In genomic region chr7:74182453-74183090, GRCh38 we compare ENCODE assay signal across 10 cellular contexts. TPM values are rescaled to one million over a fixed set of nuclear protein-coding genes. Genes with fewer than 3 reads are reported as not detected.
DNase-seq lines count a peak whose midpoint lies in the region; FAIRE-seq and TF ChIP-seq lines count a peak whose summit lies in the region.
"Had no signal": no experiment of that assay in that cellular context is flagged by ENCODE, and none has a peak within 500 bp of the region (broad histone marks: within the 10 kb centered on the region; RNA-seq: fewer than 3 reads in every experiment).

No MANE protein-coding gene starts in this region.

- peaks cover 92% of the 10 kb centered on the region for H3K4me1 Mint-ChIP-seq in activated naive CD4-positive, alpha-beta T cell treated with anti-CD3 and anti-CD28 coated beads for 36 hours (ENCODE audit: low read depth)
- peaks cover 59% of the 10 kb centered on the region for H3K4me1 Mint-ChIP-seq in activated T-helper 1 cell treated with anti-CD3 and anti-CD28 coated beads, Interleukin-12 subunit alpha, Interleukin-12 subunit beta, Interleukin-2, Interleukin-4 antibody, amounts not matched to agents 30 ng/mL and 10 ng/mL and 1 ng/mL, durations not matched to agents 14 hours and 24 hours and 36 hours (ENCODE audit: low read depth)

- no peak overlapping the region for H3K4me3 Mint-ChIP-seq in activated naive CD4-positive, alpha-beta T cell treated with anti-CD3 and anti-CD28 coated beads for 36 hours
- H3K4me3 Mint-ChIP-seq in activated T-helper 1 cell treated with anti-CD3 and anti-CD28 coated beads, Interleukin-12 subunit alpha, Interleukin-12 subunit beta, Interleukin-2, Interleukin-4 antibody, amounts not matched to agents 30 ng/mL and 10 ng/mL and 1 ng/mL, durations not matched to agents 14 hours and 24 hours and 36 hours: no peak overlapping the region

- H3K9me1 ChIP-seq in keratinocyte (ENCODE audit: control insufficient read depth, extremely low read depth, insufficient read depth, low read length): peaks cover 9% of the 10 kb centered on the region

- H3K27ac Mint-ChIP-seq in activated naive CD4-positive, alpha-beta T cell treated with anti-CD3 and anti-CD28 coated beads for 36 hours: peak overlapping the region; percentile 61
- H3K27ac Mint-ChIP-seq in activated T-helper 1 cell treated with anti-CD3 and anti-CD28 coated beads, Interleukin-12 subunit alpha, Interleukin-12 subunit beta, Interleukin-2, Interleukin-4 antibody, amounts not matched to agents 30 ng/mL and 10 ng/mL and 1 ng/mL, durations not matched to agents 14 hours and 24 hours and 36 hours: peak overlapping the region; percentile 5

- H4K20me1 ChIP-seq in keratinocyte (ENCODE audit: control insufficient read depth, extremely low read depth, insufficient read depth, low read length): peaks cover 71% of the 10 kb centered on the region

- intact Hi-C loops in activated naive CD4-positive, alpha-beta T cell treated with anti-CD3 and anti-CD28 coated beads for 36 hours (cut with micrococcal nuclease): loop anchor here (1.0 to 5.0 kb wide), 3 partner anchors 8 to 114 kb away; partner anchors contain the start of gene EIF4H
- intact Hi-C loops in activated T-helper 1 cell treated with anti-CD3 and anti-CD28 coated beads, Interleukin-12 subunit alpha, Interleukin-12 subunit beta, Interleukin-2, Interleukin-4 antibody, amounts not matched to agents 30 ng/mL and 10 ng/mL and 1 ng/mL, durations not matched to agents 14 hours and 24 hours and 36 hours (cut with micrococcal nuclease): no loop called here

- H3K4me3 ChIP-seq in keratinocyte (ENCODE audit: control insufficient read depth in 2 of 3, extremely low read depth in 1 of 3, insufficient read depth in 2 of 3, low read depth in 1 of 3, low read length in 3 of 3) (no peak overlapping the region), subcutaneous abdominal adipose tissue (ENCODE audit: low read depth in 1 of 5, low read length in 5 of 5) (peak overlapping the region in 2 of 5 donors; percentile 0 to 41)
- H3K4me3 ChIP-seq: esophagus muscularis mucosa had no signal

- peaks cover 49% of the 10 kb centered on the region for H3K36me3 Mint-ChIP-seq in activated naive CD4-positive, alpha-beta T cell treated with anti-CD3 and anti-CD28 coated beads for 36 hours (ENCODE audit: low read depth)
- peaks cover 30% of the 10 kb centered on the region for H3K36me3 Mint-ChIP-seq in activated T-helper 1 cell treated with anti-CD3 and anti-CD28 coated beads, Interleukin-12 subunit alpha, Interleukin-12 subunit beta, Interleukin-2, Interleukin-4 antibody, amounts not matched to agents 30 ng/mL and 10 ng/mL and 1 ng/mL, durations not matched to agents 14 hours and 24 hours and 36 hours (ENCODE audit: low read depth)

- H3K9me3 ChIP-seq in keratinocyte (ENCODE audit: control insufficient read depth, low read depth, low read length) (no peaks in the 10 kb centered on the region), subcutaneous abdominal adipose tissue (ENCODE audit: control insufficient read depth in 5 of 5, low read length in 5 of 5) (no peaks in the 10 kb centered on the region)
- H3K9me3 ChIP-seq: esophagus muscularis mucosa had no signal

- peak overlapping the region; percentile 44 for H3K4me2 ChIP-seq in keratinocyte (ENCODE audit: control insufficient read depth, extremely low read depth, insufficient read depth, low read depth, low read length)

- no peak overlapping the region for H2AFZ ChIP-seq in keratinocyte (ENCODE audit: control insufficient read depth, low read length)

- dilution Hi-C loops in keratinocyte (cut with MboI; ENCODE audit: extremely low pct_ligation_motif_present, low sequenced_read_pairs): no loop called here

- H3K27ac ChIP-seq in keratinocyte (ENCODE audit: control insufficient read depth, insufficient read depth, low read length) (peak overlapping the region; percentile 17), subcutaneous abdominal adipose tissue (ENCODE audit: low read depth, low read length) (peak overlapping the region; percentile 66)

- H3K4me1 ChIP-seq in keratinocyte (ENCODE audit: control insufficient read depth, extremely low read depth, insufficient read depth, low read length) (peaks cover 43% of the 10 kb centered on the region), subcutaneous abdominal adipose tissue (ENCODE audit: control insufficient read depth in 5 of 5, insufficient read depth in 5 of 5, low read length in 5 of 5) (peaks cover 5 to 84% (median 83%) of the 10 kb centered on the region in 5 donors)

- H3K9ac ChIP-seq in keratinocyte (ENCODE audit: control insufficient read depth, extremely low read depth, insufficient read depth, low read length) (peak overlapping the region; percentile 2), subcutaneous abdominal adipose tissue (ENCODE audit: low read length in 5 of 5) (peak overlapping the region in 1 of 5 donors; percentile 19)

- DNase-seq in activated naive CD4-positive, alpha-beta T cell treated with anti-CD3 and anti-CD28 coated beads for 36 hours: no peak
- DNase-seq in activated naive CD4-positive, alpha-beta T cell treated with Interleukin-2 at 50 U/mL for 16 hours: no peak
- no peak for DNase-seq in activated T-helper 1 cell treated with anti-CD3 and anti-CD28 coated beads, Interleukin-12 subunit alpha, Interleukin-12 subunit beta, Interleukin-2, Interleukin-4 antibody, amounts not matched to agents 30 ng/mL and 10 ng/mL and 1 ng/mL, durations not matched to agents 14 hours and 24 hours and 36 hours (ENCODE audit: low spot score)
- DNase-seq in keratinocyte (ENCODE audit: low read depth, low spot score) (no peak), AG08396 (ENCODE audit: low spot score) (no peak), SIG-M5 (lab: John Stamatoyannopoulos, UW) (no peak), GM10266 (ENCODE audit: extremely low spot score) (no peak)
- DNase-seq: NCI-H1092 had no signal

- no peaks in the 10 kb centered on the region for H3K9me3 Mint-ChIP-seq in activated naive CD4-positive, alpha-beta T cell treated with anti-CD3 and anti-CD28 coated beads for 36 hours
- H3K9me3 Mint-ChIP-seq in activated T-helper 1 cell treated with anti-CD3 and anti-CD28 coated beads, Interleukin-12 subunit alpha, Interleukin-12 subunit beta, Interleukin-2, Interleukin-4 antibody, amounts not matched to agents 30 ng/mL and 10 ng/mL and 1 ng/mL, durations not matched to agents 14 hours and 24 hours and 36 hours: no peaks in the 10 kb centered on the region

- CTCF ChIA-PET in activated naive CD4-positive, alpha-beta T cell treated with anti-CD3 and anti-CD28 coated beads for 36 hours (lab: Charles Lee): interaction anchor here (1.3 to 1.8 kb wide), 3 partner anchors 8 to 23 kb away, joined by 5 to 13 read pairs (median 6); no protein-coding TSS in a partner anchor

- FAIRE-seq in keratinocyte (lab: Jason Lieb, UNC): no peak

- H3K79me2 ChIP-seq in keratinocyte (ENCODE audit: control insufficient read depth, insufficient read depth, low read length): peaks cover 99% of the 10 kb centered on the region

- TF ChIP-seq CTCF in keratinocyte (optimal IDR thresholded peaks at IDR 0.05 in 1 of 3, IDR thresholded peaks at IDR 0.05 in 1 of 3, conservative IDR thresholded peaks at IDR 0.05 in 1 of 3; ENCODE audit: extremely low read depth in 1 of 3, insufficient read depth in 2 of 3, low read length in 3 of 3): no peak
- no peak for TF ChIP-seq CTCF in GM10266 (IDR thresholded peaks at IDR 0.05; ENCODE audit: control insufficient read depth, insufficient read depth, low read depth, missing control alignments)

- no peaks in the 10 kb centered on the region for H3K27me3 Mint-ChIP-seq in activated naive CD4-positive, alpha-beta T cell treated with anti-CD3 and anti-CD28 coated beads for 36 hours (ENCODE audit: low read depth)
- peaks cover 1% of the 10 kb centered on the region for H3K27me3 Mint-ChIP-seq in activated T-helper 1 cell treated with anti-CD3 and anti-CD28 coated beads, Interleukin-12 subunit alpha, Interleukin-12 subunit beta, Interleukin-2, Interleukin-4 antibody, amounts not matched to agents 30 ng/mL and 10 ng/mL and 1 ng/mL, durations not matched to agents 14 hours and 24 hours and 36 hours (ENCODE audit: insufficient read depth)

- H3K27me3 ChIP-seq in keratinocyte (ENCODE audit: control insufficient read depth, extremely low read depth, insufficient read depth, low read length) (no peaks in the 10 kb centered on the region), subcutaneous abdominal adipose tissue (ENCODE audit: control insufficient read depth in 5 of 5, insufficient read depth in 4 of 5, low read length in 5 of 5) (no peaks in the 10 kb centered on the region)
- H3K27me3 ChIP-seq: esophagus muscularis mucosa had no signal

- H3K36me3 ChIP-seq in keratinocyte (ENCODE audit: control insufficient read depth in 2 of 2, extremely low read depth in 1 of 2, insufficient read depth in 2 of 2, low read length in 2 of 2) (peaks cover 9 to 41% of the 10 kb centered on the region in 2 experiments), subcutaneous abdominal adipose tissue (ENCODE audit: control insufficient read depth in 5 of 5, insufficient read depth in 5 of 5, low read length in 5 of 5) (peaks cover 2 to 18% (median 6%) of the 10 kb centered on the region in 5 donors)

RNA-seq across cellular contexts. Expression of gene EIF4H, which starts 8.4 kb away (rescaled TPM):
- 100 to 1,000 TPM; 492 to 518 TPM for total RNA-seq in activated naive CD4-positive, alpha-beta T cell treated with anti-CD3 and anti-CD28 coated beads for 36 hours
- 343 and 355 TPM in 2 replicates for total RNA-seq in activated T-helper 1 cell treated with anti-CD3 and anti-CD28 coated beads, Interleukin-12 subunit alpha, Interleukin-12 subunit beta, Interleukin-2, Interleukin-4 antibody, amounts not matched to agents 30 ng/mL and 10 ng/mL and 1 ng/mL, durations not matched to agents 14 hours and 24 hours and 36 hours
- 286 to 340 TPM (median 339 TPM) in 3 replicates for polyA plus RNA-seq in keratinocyte
- polyA plus RNA-seq in keratinocyte (2011; ENCODE audit: low read depth): 371 TPM
- polyA plus RNA-seq in keratinocyte (2011; cell fraction: cytosol; rRNA removed): 261 and 298 TPM in 2 replicates
- polyA plus RNA-seq in keratinocyte (2011; cell fraction: nucleus; rRNA removed): 252 and 253 TPM in 2 replicates
- polyA plus RNA-seq in keratinocyte (2012; ENCODE audit: low replicate concordance): 242 and 328 TPM in 2 replicates
- polyA minus RNA-seq in keratinocyte: 206 to 254 TPM (median 244 TPM) in 3 replicates
- polyA minus RNA-seq in keratinocyte (2011; cell fraction: cytosol; rRNA and poly(A)+ RNA removed): 254 TPM
- polyA minus RNA-seq in keratinocyte (2011; cell fraction: nucleus; rRNA and poly(A)+ RNA removed): 113 and 156 TPM in 2 replicates

RNA-seq across cellular contexts. Expression of gene LAT2, which starts 27.2 kb away (rescaled TPM):
- 1 to 10 TPM; 2.4 to 2.6 TPM for total RNA-seq in activated naive CD4-positive, alpha-beta T cell treated with anti-CD3 and anti-CD28 coated beads for 36 hours
- total RNA-seq in activated T-helper 1 cell treated with anti-CD3 and anti-CD28 coated beads, Interleukin-12 subunit alpha, Interleukin-12 subunit beta, Interleukin-2, Interleukin-4 antibody, amounts not matched to agents 30 ng/mL and 10 ng/mL and 1 ng/mL, durations not matched to agents 14 hours and 24 hours and 36 hours: 15.5 and 18.3 TPM in 2 replicates
- 0.49 to 0.82 TPM (median 0.63 TPM) in 3 replicates for polyA plus RNA-seq in keratinocyte
- polyA plus RNA-seq in keratinocyte (2011; ENCODE audit: low read depth): 1.1 TPM
- 0.33 and 0.39 TPM in 2 replicates for polyA plus RNA-seq in keratinocyte (2011; cell fraction: cytosol; rRNA removed)
- 3.9 TPM in 2 replicates for polyA plus RNA-seq in keratinocyte (2011; cell fraction: nucleus; rRNA removed)
- 0.61 and 2.0 TPM in 2 replicates for polyA plus RNA-seq in keratinocyte (2012; ENCODE audit: low replicate concordance)
- 0.16 to 1.8 TPM (median 1.4 TPM) in 3 replicates for polyA minus RNA-seq in keratinocyte
- not detected for polyA minus RNA-seq in keratinocyte (2011; cell fraction: cytosol; rRNA and poly(A)+ RNA removed)
- polyA minus RNA-seq in keratinocyte (2011; cell fraction: nucleus; rRNA and poly(A)+ RNA removed): 1.5 and 2.6 TPM in 2 replicates
